Comparison of ENCODE assay signal across 24 cellular contexts in genomic region chr6:2191390-2191740, GRCh38. TPM values are rescaled to one million over a fixed set of nuclear protein-coding genes. Genes with fewer than 3 reads are reported as not detected.
DNase-seq lines count a peak whose midpoint lies in the region; ATAC-seq, FAIRE-seq and TF ChIP-seq lines count a peak whose summit lies in the region.
"Had no signal": no experiment of that assay in that cellular context is flagged by ENCODE, and none has a peak within 500 bp of the region (broad histone marks: within the 10 kb centered on the region; RNA-seq: fewer than 3 reads in every experiment).

No MANE protein-coding gene starts in this region.

- no peak overlapping the region for H3K4me3 Mint-ChIP-seq in stimulated activated naive CD8-positive, alpha-beta T cell treated with anti-CD3 and anti-CD28 coated beads, Interleukin-15, amount 100 ng/mL, for 72 hours
- H3K4me3 Mint-ChIP-seq in activated CD4-positive, alpha-beta T cell treated with anti-CD3 and anti-CD28 coated beads, Interleukin-2, amount 10 ng/mL, durations not matched to agents 7 days and 5 days, result no peak overlapping the region
- H3K4me3 Mint-ChIP-seq: B cell; CD4-positive, alpha-beta T cell; CD8-positive, alpha-beta T cell had no signal

- H4K20me1 ChIP-seq in HepG2 (ENCODE audit: insufficient read depth, low read length), result peaks cover 27% of the 10 kb centered on the region

- H3K9ac ChIP-seq in HepG2 (ENCODE audit: insufficient read depth, low read depth, low read length), result no peak overlapping the region
- H3K9ac ChIP-seq: BLaER1 treated with 17β-estradiol and CSF1 and Interleukin-3, amounts not matched to agents 10 nM and 100 nM had no signal

- H3K9me3 Mint-ChIP-seq in stimulated activated naive CD8-positive, alpha-beta T cell treated with anti-CD3 and anti-CD28 coated beads, Interleukin-15, amount 100 ng/mL, for 72 hours, result no peaks in the 10 kb centered on the region
- H3K9me3 Mint-ChIP-seq in activated CD4-positive, alpha-beta T cell treated with anti-CD3 and anti-CD28 coated beads, Interleukin-2, amount 10 ng/mL, durations not matched to agents 7 days and 5 days, result peaks cover 2% of the 10 kb centered on the region
- H3K9me3 Mint-ChIP-seq: CD4-positive, alpha-beta T cell; CD8-positive, alpha-beta T cell had no signal

- H3K36me3 Mint-ChIP-seq in activated CD4-positive, alpha-beta T cell treated with anti-CD3 and anti-CD28 coated beads, Interleukin-2, amount 10 ng/mL, durations not matched to agents 7 days and 5 days (ENCODE audit: low read depth), result peaks cover 4% of the 10 kb centered on the region

- no peak for FAIRE-seq in HepG2 (lab: Jason Lieb, UNC)
- FAIRE-seq: A549, GM12878, GM12892, GM18507 had no signal

- TF ChIP-seq POLR2A in HepG2 (IDR thresholded peaks at IDR 0.05; ENCODE audit: insufficient read depth in 1 of 2, low read depth in 2 of 2, low read length in 2 of 2), result no peak

- peak; percentile 22 for ATAC-seq in stimulated activated naive CD8-positive, alpha-beta T cell treated with anti-CD3 and anti-CD28 coated beads, Interleukin-15, amount 100 ng/mL, for 72 hours
- no peak for ATAC-seq in stimulated activated naive CD8-positive, alpha-beta T cell treated with anti-CD3 and anti-CD28 coated beads, Interleukin-15, Interleukin-2, amounts not matched to agents 100 U/mL and 50 U/mL, for 24 hours
- peak; percentile 28 for ATAC-seq in HepG2
- ATAC-seq: A549; CD8-positive, alpha-beta T cell; GM12878 had no signal

- POLR2A ChIA-PET in HepG2 (lab: Yijun Ruan, JAX), result no interaction called here
- POLR2A ChIA-PET in activated CD4-positive, alpha-beta T cell treated with anti-CD3 and anti-CD28 coated beads, Interleukin-2, amount 10 ng/mL, durations not matched to agents 7 days and 5 days (lab: Charles Lee), result no interaction called here

- BruUV-seq in HepG2 (replicated peaks; lab: Mats Ljungman, UMichigan), result no TSS peak

- no peak overlapping the region for H3K27ac Mint-ChIP-seq in stimulated activated naive CD8-positive, alpha-beta T cell treated with anti-CD3 and anti-CD28 coated beads, Interleukin-15, amount 100 ng/mL, for 72 hours
- H3K27ac Mint-ChIP-seq in activated CD4-positive, alpha-beta T cell treated with anti-CD3 and anti-CD28 coated beads, Interleukin-2, amount 10 ng/mL, durations not matched to agents 7 days and 5 days, result no peak overlapping the region
- H3K27ac Mint-ChIP-seq: B cell; CD4-positive, alpha-beta T cell; CD8-positive, alpha-beta T cell had no signal

- TF ChIP-seq RAD21 in HepG2 (CRISPR knock-in tag; IDR thresholded peaks at IDR 0.05), result no peak

- TF ChIP-seq EP300 in HepG2 (IDR thresholded peaks at IDR 0.05; ENCODE audit: low read depth in 2 of 2, low read length in 2 of 2) (no peak), HepG2 (CRISPR knock-in tag; IDR thresholded peaks at IDR 0.05; ENCODE audit: borderline replicate concordance) (no peak)

- no peaks in the 10 kb centered on the region for H3K27me3 ChIP-seq in HepG2 (ENCODE audit: control insufficient read depth in 1 of 2, insufficient read depth in 2 of 2, low read length in 2 of 2)
- H3K27me3 ChIP-seq: BLaER1 treated with 17β-estradiol and CSF1 and Interleukin-3, amounts not matched to agents 10 nM and 100 nM had no signal

- TF ChIP-seq CTCF in HepG2 (CRISPR knock-in tag; IDR thresholded peaks at IDR 0.05), result no peak

- peaks cover 17% of the 10 kb centered on the region for H3K27me3 Mint-ChIP-seq in stimulated activated naive CD8-positive, alpha-beta T cell treated with anti-CD3 and anti-CD28 coated beads, Interleukin-15, amount 100 ng/mL, for 72 hours
- H3K27me3 Mint-ChIP-seq in activated CD4-positive, alpha-beta T cell treated with anti-CD3 and anti-CD28 coated beads, Interleukin-2, amount 10 ng/mL, durations not matched to agents 7 days and 5 days, result peaks cover 4% of the 10 kb centered on the region
- H3K27me3 Mint-ChIP-seq: B cell; CD4-positive, alpha-beta T cell had no signal

- H3K4me1 ChIP-seq in HepG2 (ENCODE audit: insufficient read depth, low read length), result peaks cover 24% of the 10 kb centered on the region
- H3K4me1 ChIP-seq: A549 had no signal

- no peak overlapping the region for H2AFZ ChIP-seq in HepG2 (ENCODE audit: low read length)

- H3K9me3 ChIP-seq in HepG2 (ENCODE audit: low read length), result no peaks in the 10 kb centered on the region
- H3K9me3 ChIP-seq: A549 had no signal

- no peak overlapping the region for H3K27ac ChIP-seq in HepG2 (ENCODE audit: extremely low read length, insufficient read depth, low read length)
- H3K27ac ChIP-seq: 22Rv1; A549; BLaER1 treated with 17β-estradiol and CSF1 and Interleukin-3, amounts not matched to agents 10 nM and 100 nM; C4-2B had no signal

- H3K79me2 ChIP-seq in HepG2 (ENCODE audit: insufficient read depth, low read length), result peaks cover 92% of the 10 kb centered on the region

- peaks cover 3 to 11% of the 10 kb centered on the region in 2 experiments; a peak in 4 of 5 replicates for H3K36me3 ChIP-seq in HepG2 (replicated peaks in 1 of 2; ENCODE audit: control insufficient read depth in 1 of 2, insufficient read depth in 2 of 2, low read length in 2 of 2)

- DNase-seq in stimulated activated naive CD8-positive, alpha-beta T cell treated with anti-CD3 and anti-CD28 coated beads, Interleukin-15, amount 100 ng/mL, for 72 hours, result no peak
- DNase-seq in stimulated activated naive CD8-positive, alpha-beta T cell treated with anti-CD3 and anti-CD28 coated beads, Interleukin-15, Interleukin-2, amounts not matched to agents 100 U/mL and 50 U/mL, for 24 hours, result no peak
- no peak for DNase-seq in HepG2 (ENCODE audit: low spot score)
- no peak for DNase-seq in activated CD4-positive, alpha-beta T cell treated with anti-CD3 and anti-CD28 coated beads, Interleukin-2, amount 10 ng/mL, durations not matched to agents 7 days and 5 days
- DNase-seq in globus pallidus (ENCODE audit: low spot score), result no peak
- DNase-seq: AML-193; CD4-positive, alpha-beta T cell; CD8-positive, alpha-beta T cell; COR-L47; DMS 273 treated with DMSO at 0.1 percent for 48 hours; DMS153; DMS53; DMS79; DND-41; EL; GDM1 had no signal

- peaks cover 25% of the 10 kb centered on the region for H3K4me1 Mint-ChIP-seq in stimulated activated naive CD8-positive, alpha-beta T cell treated with anti-CD3 and anti-CD28 coated beads, Interleukin-15, amount 100 ng/mL, for 72 hours
- H3K4me1 Mint-ChIP-seq in activated CD4-positive, alpha-beta T cell treated with anti-CD3 and anti-CD28 coated beads, Interleukin-2, amount 10 ng/mL, durations not matched to agents 7 days and 5 days, result peaks cover 3% of the 10 kb centered on the region

- in situ Hi-C loops in HepG2 (cut with HindIII; ENCODE audit: extremely low pct_ligation_motif_present, low pct_unique_long_range_greater_than_20kb), result no loop called here

- H3K4me3 ChIP-seq in HepG2 (replicated peaks in 1 of 3; ENCODE audit: insufficient read depth in 1 of 3, low read depth in 2 of 3, low read length in 3 of 3), result no peak overlapping the region
- H3K4me3 ChIP-seq: A549; BLaER1 treated with 17β-estradiol and CSF1 and Interleukin-3, amounts not matched to agents 10 nM and 100 nM; GM12878 had no signal

- no peak overlapping the region for H3K4me2 ChIP-seq in HepG2 (ENCODE audit: low read depth, low read length)
- H3K4me2 ChIP-seq: A549; BLaER1 treated with 17β-estradiol and CSF1 and Interleukin-3, amounts not matched to agents 10 nM and 100 nM had no signal

- WGBS in HepG2 (ENCODE audit: low lambda C conversion rate), result 95% methylated on average over 4 of the region's 9 CpGs

- intact Hi-C loops in HepG2 (cut with micrococcal nuclease; ENCODE audit: unreplicated experiment), result no loop called here

- CTCF ChIA-PET in HepG2 (lab: Yijun Ruan, JAX; ENCODE audit: low intra/inter-chr PET ratio, low total read pairs), result no interaction called here
- CTCF ChIA-PET in activated CD4-positive, alpha-beta T cell treated with anti-CD3 and anti-CD28 coated beads, Interleukin-2, amount 10 ng/mL, durations not matched to agents 7 days and 5 days (lab: Charles Lee), result no interaction called here

TF ChIP-seq in HepG2, 621 proteins besides CTCF, POLR2A, EP300 and RAD21:
- TF ChIP-seq ZNF660 (CRISPR knock-in tag; IDR thresholded peaks at IDR 0.05; ENCODE audit: borderline replicate concordance, low read depth) (no peak), RBM22 (optimal IDR thresholded peaks at IDR 0.05; ENCODE audit: low read length) (peak; percentile 73)
TF ChIP-seq in HepG2: peak in this region for 1.

RNA-seq across cellular contexts. Expression of gene GMDS, which starts 54.0 kb away (rescaled TPM):
- 59.6 and 64.4 TPM in 2 replicates for total RNA-seq in HepG2 (2016; rRNA removed; fragmentation: Illumina TruSeq; extraction: Trizol)
- total RNA-seq in HepG2 (2016; cell fraction: cytosol; rRNA removed; fragmentation: Illumina TruSeq; extraction: Trizol; ENCODE audit: low read depth), result 36.0 and 38.2 TPM in 2 replicates
- 52.1 and 61.1 TPM in 2 replicates for total RNA-seq in HepG2 (2016; cell fraction: insoluble cytoplasmic fraction; rRNA removed; fragmentation: Illumina TruSeq; extraction: Trizol)
- total RNA-seq in HepG2 (2016; cell fraction: membrane; rRNA removed; fragmentation: Illumina TruSeq; extraction: Trizol), result 27.5 and 31.6 TPM in 2 replicates
- 80.6 and 82.3 TPM in 2 replicates for total RNA-seq in HepG2 (2016; cell fraction: nucleus; rRNA removed; fragmentation: Illumina TruSeq; extraction: Trizol)
- polyA plus RNA-seq in HepG2 (2011; rRNA removed), result 105 and 112 TPM in 2 replicates
- 85.3 and 101 TPM in 2 replicates for polyA plus RNA-seq in HepG2 (2011; cell fraction: cytosol; rRNA removed)
- 48.6 and 57.8 TPM in 2 replicates for polyA plus RNA-seq in HepG2 (2011; cell fraction: nucleus; rRNA removed)
- polyA plus RNA-seq in HepG2 (2012), result 96.1 and 155 TPM in 2 replicates
- 36.7 and 40.8 TPM in 2 replicates for polyA plus RNA-seq in HepG2 (2016; cell fraction: cytosol; fragmentation: Illumina TruSeq; extraction: Trizol; ENCODE audit: low read depth)
- 123 and 133 TPM in 2 replicates for polyA plus RNA-seq in HepG2 (2016; cell fraction: insoluble cytoplasmic fraction; fragmentation: Illumina TruSeq; extraction: Trizol; ENCODE audit: low read depth)
- polyA plus RNA-seq in HepG2 (2016; cell fraction: membrane; fragmentation: Illumina TruSeq; extraction: Trizol; ENCODE audit: low read depth), result 46.7 and 49.6 TPM in 2 replicates
- polyA plus RNA-seq in HepG2 (2016; cell fraction: nucleus; fragmentation: Illumina TruSeq; extraction: Trizol; ENCODE audit: insufficient read depth, low read depth), result 94.8 and 108 TPM in 2 replicates
- polyA minus RNA-seq in HepG2 (2011; rRNA and poly(A)+ RNA removed; ENCODE audit: low replicate concordance), result 8.1 and 47.1 TPM in 2 replicates
- 72.4 and 77.0 TPM in 2 replicates for polyA minus RNA-seq in HepG2 (2011; cell fraction: cytosol; rRNA and poly(A)+ RNA removed)
- polyA minus RNA-seq in HepG2 (2011; cell fraction: nucleus; rRNA and poly(A)+ RNA removed), result 265 and 281 TPM in 2 replicates
- 10 to 100 TPM; 31.1 to 35.9 TPM for total RNA-seq in activated CD4-positive, alpha-beta T cell treated with anti-CD3 and anti-CD28 coated beads, Interleukin-2, amount 10 ng/mL, durations not matched to agents 7 days and 5 days
